9 cellular contexts compared by ENCODE assay signal in the genomic region with DNA sequence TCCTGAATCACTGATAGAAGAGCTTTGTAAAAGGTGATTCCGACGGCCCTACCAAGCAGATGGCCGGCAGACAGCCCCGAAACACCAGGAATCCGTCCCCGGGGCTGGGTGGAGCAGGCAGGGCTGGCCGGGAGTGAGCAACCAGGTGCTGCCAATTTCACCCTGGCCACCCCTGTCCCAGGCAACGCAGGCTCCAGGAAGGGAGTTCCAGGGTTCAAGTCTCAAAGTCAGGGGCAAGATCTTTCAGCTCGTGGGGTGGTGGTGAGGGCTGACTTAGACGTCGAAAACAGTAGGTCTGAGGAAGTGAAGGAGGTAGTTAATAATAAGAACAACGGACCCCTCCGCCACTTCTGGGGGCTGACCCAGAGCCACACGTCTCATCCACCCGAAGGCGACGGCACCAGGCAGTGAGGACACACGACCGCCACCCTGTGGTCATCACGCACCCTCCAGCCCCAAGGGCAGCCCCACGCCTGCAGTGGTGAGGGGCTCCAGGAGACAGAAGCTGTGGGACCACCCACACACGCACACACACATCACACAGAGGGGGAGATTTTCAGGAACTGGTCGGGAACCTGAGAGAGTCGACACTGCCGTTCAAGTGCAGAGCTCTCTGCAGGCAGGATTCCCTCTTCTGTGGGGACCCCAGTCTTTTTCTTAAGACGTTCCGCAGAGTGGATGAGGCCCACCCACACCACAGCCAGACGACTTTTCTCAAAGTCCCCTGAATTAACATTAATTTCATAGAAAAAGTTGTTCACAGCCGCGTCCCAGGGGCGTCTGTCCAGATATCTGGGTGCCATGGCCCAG.
DNase-seq lines count a peak whose midpoint lies in the region; ATAC-seq, FAIRE-seq and TF ChIP-seq lines count a peak whose summit lies in the region.
"Had no signal": no experiment of that assay in that cellular context is flagged by ENCODE, and none has a peak within 500 bp of the region (broad histone marks: within the 10 kb centered on the region; RNA-seq: fewer than 3 reads in every experiment).

No MANE protein-coding gene starts in this region.

- H3K4me1 Mint-ChIP-seq in activated CD4-positive, alpha-beta memory T cell treated with anti-CD3 and anti-CD28 coated beads for 36 hours (ENCODE audit: low read depth): no peaks in the 10 kb centered on the region

- H3K36me3 ChIP-seq in kidney (ENCODE audit: control insufficient read depth in 1 of 2, insufficient read depth in 2 of 2, low read length in 2 of 2): no peaks in the 10 kb centered on the region

- no peak overlapping the region for H3K27ac Mint-ChIP-seq in activated CD4-positive, alpha-beta memory T cell treated with anti-CD3 and anti-CD28 coated beads for 36 hours
- H3K27ac Mint-ChIP-seq: T-cell had no signal

- peaks cover 0 to 2% of the 10 kb centered on the region in 2 donors for H3K9me3 ChIP-seq in kidney (ENCODE audit: control insufficient read depth in 1 of 2, low read length in 2 of 2)

- no peaks in the 10 kb centered on the region for H3K4me1 ChIP-seq in kidney (ENCODE audit: control insufficient read depth in 1 of 2, insufficient read depth in 1 of 2, low read depth in 1 of 2, low read length in 2 of 2)

- H3K36me3 Mint-ChIP-seq in activated CD4-positive, alpha-beta memory T cell treated with anti-CD3 and anti-CD28 coated beads for 36 hours: no peaks in the 10 kb centered on the region
- H3K36me3 Mint-ChIP-seq: T-cell had no signal

- peaks cover under 1% of the 10 kb centered on the region for H3K9me3 Mint-ChIP-seq in activated CD4-positive, alpha-beta memory T cell treated with anti-CD3 and anti-CD28 coated beads for 36 hours

- POLR2A ChIA-PET in activated CD4-positive, alpha-beta memory T cell treated with anti-CD3 and anti-CD28 coated beads for 36 hours (lab: Charles Lee): no interaction called here

- H3K27me3 Mint-ChIP-seq in activated CD4-positive, alpha-beta memory T cell treated with anti-CD3 and anti-CD28 coated beads for 36 hours: peaks cover 15% of the 10 kb centered on the region

- FAIRE-seq in GM12891 (lab: Jason Lieb, UNC): peak; percentile 71
- no peak for FAIRE-seq in kidney (lab: Jason Lieb, UNC)

- H3K4me3 ChIP-seq in kidney (ENCODE audit: low read length in 2 of 2): no peak overlapping the region

- no peak overlapping the region for H3K4me3 Mint-ChIP-seq in activated CD4-positive, alpha-beta memory T cell treated with anti-CD3 and anti-CD28 coated beads for 36 hours
- H3K4me3 Mint-ChIP-seq: T-cell had no signal

- intact Hi-C loops in activated CD4-positive, alpha-beta memory T cell treated with anti-CD3 and anti-CD28 coated beads for 36 hours (cut with micrococcal nuclease): loop anchor here (10.0 kb wide), 1 partner anchor 969 kb away; no protein-coding TSS in a partner anchor
- intact Hi-C loops in kidney (cut with DNase I): loop anchor here (10.0 kb wide), 1 partner anchor 969 kb away; no protein-coding TSS in a partner anchor

- H3K27ac ChIP-seq in kidney (ENCODE audit: low read depth in 2 of 2, low read length in 2 of 2): no peak overlapping the region

- H3K9ac ChIP-seq in kidney (ENCODE audit: low read length in 2 of 2): no peak overlapping the region

- CTCF ChIA-PET in activated CD4-positive, alpha-beta memory T cell treated with anti-CD3 and anti-CD28 coated beads for 36 hours (lab: Charles Lee): interaction anchor here (1.6 to 1.9 kb wide), 3 partner anchors 12 to 1014 kb away, joined by 4 to 11 read pairs (median 5); no protein-coding TSS in a partner anchor

- no peak for TF ChIP-seq POLR2A in GM12891 (IDR thresholded peaks at IDR 0.05; ENCODE audit: low read depth, low read length)

- DNase-seq in Ammon's horn (ENCODE audit: low spot score): peak; percentile 27
- no peak for DNase-seq in GM12891 (ENCODE audit: insufficient read length, low spot score)
- peak; percentile 18 for DNase-seq in activated CD4-positive, alpha-beta memory T cell treated with anti-CD3 and anti-CD28 coated beads for 36 hours
- DNase-seq in kidney: peak; percentile 55
- DNase-seq in NCI-H774 (lab: John Stamatoyannopoulos, UW): no peak
- no peak for DNase-seq in dedifferentiated amniotic fluid mesenchymal stem cell (ENCODE audit: extremely low spot score)

- no peak for TF ChIP-seq CTCF in kidney (IDR thresholded peaks at IDR 0.05; ENCODE audit: borderline replicate concordance, extremely low read depth, insufficient read depth)

- no peak for ATAC-seq in HG02623 (IDR thresholded peaks at IDR 0.05; ENCODE audit: unreplicated experiment)
- no peak for ATAC-seq in HG02852 (IDR thresholded peaks at IDR 0.05; ENCODE audit: unreplicated experiment)

TF ChIP-seq in GM12891, 5 proteins besides CTCF, POLR2A, EP300 and RAD21:
- no peak for TF ChIP-seq POU2F2 (IDR thresholded peaks at IDR 0.05; ENCODE audit: low read depth, low read length)
- no peak for TF ChIP-seq PAX5 (IDR thresholded peaks at IDR 0.05; ENCODE audit: insufficient read depth, low read length, severe bottlenecking)
- no peak for TF ChIP-seq TAF1 (IDR thresholded peaks at IDR 0.05; ENCODE audit: low read depth, low read length)
- TF ChIP-seq POLR2AphosphoS5 (IDR thresholded peaks at IDR 0.05; ENCODE audit: low read depth, low read length): no peak
- no peak for TF ChIP-seq SPI1 (IDR thresholded peaks at IDR 0.05; ENCODE audit: low read depth, low read length)

Comparison
In these comparisons a context has a peak if more than half of its experiments do, and no peak if none do; other contexts are left out.
1. DNase-seq: peak in Ammon's horn (single experiment), activated CD4-positive, alpha-beta memory T cell treated with anti-CD3 and anti-CD28 coated beads for 36 hours (single experiment) and kidney (single experiment); none in GM12891 (single experiment), NCI-H774 (single experiment) and dedifferentiated amniotic fluid mesenchymal stem cell (single experiment).